In genomic region chr9:121372563-121373400, GRCh38 we compare ENCODE assay signal across 8 cellular contexts. TPM values are rescaled to one million over a fixed set of nuclear protein-coding genes. Genes with fewer than 3 reads are reported as not detected.
DNase-seq lines count a peak whose midpoint lies in the region; TF ChIP-seq lines count a peak whose summit lies in the region.

No MANE protein-coding gene starts in this region.

- no peaks in the 10 kb centered on the region for H3K36me3 ChIP-seq in testis (ENCODE audit: low read depth, missing control alignments)

- 42 to 47% methylated on average over 6 of the region's 6 CpGs for WGBS in testis, 2 donors

- TF ChIP-seq CTCF in WI38 (IDR thresholded peaks at IDR 0.05; ENCODE audit: low read depth, low read length) (no peak), testis (IDR thresholded peaks at IDR 0.05) (no peak)

- H3K27me3 ChIP-seq in testis = no peaks in the 10 kb centered on the region

- H3K4me3 ChIP-seq in WI38 (ENCODE audit: low read depth, low read length) = 0 out of 2 replicates have a peak overlapping the region, but pooled peaks have one; percentile 9
- no peak overlapping the region for H3K4me3 ChIP-seq in testis

- intact Hi-C loops in testis (cut with DNase I; ENCODE audit: low total_unique reads) = loop anchor here (5.0 kb wide), 2 partner anchors 45 to 95 kb away; no protein-coding TSS in a partner anchor

- TF ChIP-seq POLR2A in testis (IDR thresholded peaks at IDR 0.05) = no peak

- DNase-seq in NCI-H2107 treated with DMSO at 0.1 percent for 48 hours (lab: John Stamatoyannopoulos, UW; ENCODE audit: unreplicated experiment) (peak; percentile 59), NCI-H2107 (lab: John Stamatoyannopoulos, UW) (no peak), kidney tubule cell (ENCODE audit: low spot score) (peak; percentile 20), testis (peak; percentile 37), occipital lobe (lab: John Stamatoyannopoulos, UW) (no peak), NCI-H526 treated with DMSO at 0.1 percent for 48 hours (lab: John Stamatoyannopoulos, UW) (no peak), AG08395 (ENCODE audit: low spot score) (no peak)

- H3K4me1 ChIP-seq in testis = peaks cover 8% of the 10 kb centered on the region

- H3K27ac ChIP-seq in testis = peak overlapping the region; percentile 35 to 74

- no peaks in the 10 kb centered on the region for H3K9me3 ChIP-seq in testis

RNA-seq across cellular contexts. Expression of gene STOM, which starts 2.7 kb away (rescaled TPM):
- total RNA-seq in testis (10 to 100 TPM; 49.7 to 53.6 TPM), occipital lobe (25.1 TPM)
- 82.3 TPM for polyA plus RNA-seq in testis (ENCODE audit: insufficient read depth, low read depth, low replicate concordance)

Comparison
In these comparisons a context has a peak if more than half of its experiments do, and no peak if none do; other contexts are left out.
1. DNase-seq: peak in NCI-H2107 treated with DMSO at 0.1 percent for 48 hours (single experiment), kidney tubule cell (single experiment) and testis (single experiment); none in NCI-H2107 (single experiment), occipital lobe (single experiment), NCI-H526 treated with DMSO at 0.1 percent for 48 hours (single experiment) and AG08395 (single experiment).